Comparison of ENCODE assay signal across 8 cellular contexts in genomic region chr5:30040483-30041116, GRCh38.
DNase-seq lines count a peak whose midpoint lies in the region; ATAC-seq and TF ChIP-seq lines count a peak whose summit lies in the region.

No MANE protein-coding gene starts in this region.

- TF ChIP-seq CTCF in GM12874 (IDR thresholded peaks at IDR 0.05; ENCODE audit: insufficient read depth, low read depth, low read length) (peak; percentile 63; the same call in 1 of the 2 replicates), OCI-LY3 (IDR thresholded peaks at IDR 0.05; ENCODE audit: low read depth, low read length) (peak; percentile 75), dorsolateral prefrontal cortex (IDR thresholded peaks at IDR 0.05 in 54 of 56, conservative IDR thresholded peaks at IDR 0.05 in 2 of 56; ENCODE audit: low read depth in 1 of 56, partially characterized antibody in 56 of 56) (peak; percentile 56 to 88 (median 72))

- no peak overlapping the region for H2BK120ac ChIP-seq in neuronal stem cell (ENCODE audit: low read depth, low read length)

- H3K27me3 ChIP-seq in Karpas-422 (ENCODE audit: low read length) (no peaks in the 10 kb centered on the region), OCI-LY3 (ENCODE audit: low read depth, low read length) (no peaks in the 10 kb centered on the region), dorsolateral prefrontal cortex (no peaks in the 10 kb centered on the region), neuronal stem cell (ENCODE audit: control insufficient read depth in 3 of 3, insufficient read depth in 3 of 3, low read depth in 1 of 3, low read length in 3 of 3) (no peaks in the 10 kb centered on the region), aorta (ENCODE audit: control insufficient read depth in 1 of 2, insufficient read depth in 2 of 2, low read length in 1 of 2) (no peaks in the 10 kb centered on the region)

- no peak overlapping the region for H3K14ac ChIP-seq in neuronal stem cell (ENCODE audit: low read length)

- H2BK15ac ChIP-seq in neuronal stem cell (ENCODE audit: low read length) = no peak overlapping the region

- no peak overlapping the region for H3K4me3 ChIP-seq in Karpas-422 (ENCODE audit: low read length)
- H3K4me3 ChIP-seq in OCI-LY3 (ENCODE audit: low read length) = peak overlapping the region; percentile 71
- H3K4me3 ChIP-seq in dorsolateral prefrontal cortex = no peak overlapping the region
- H3K4me3 ChIP-seq in neuronal stem cell (ENCODE audit: low read length in 2 of 2) = no peak overlapping the region
- no peak overlapping the region for H3K4me3 ChIP-seq in aorta (ENCODE audit: low read length in 2 of 2)

- no peak overlapping the region for H3K18ac ChIP-seq in neuronal stem cell (ENCODE audit: low read length)

- no peak overlapping the region for H3K4me2 ChIP-seq in Karpas-422 (ENCODE audit: low read depth, low read length, poor library complexity, severe bottlenecking)
- H3K4me2 ChIP-seq in OCI-LY3 (ENCODE audit: low read length) = peak overlapping the region; percentile 78
- H3K4me2 ChIP-seq in neuronal stem cell (ENCODE audit: insufficient read depth, low read length, poor library complexity, severe bottlenecking) = no peak overlapping the region

- H2AFZ ChIP-seq in Karpas-422 (ENCODE audit: low read length) (no peak overlapping the region), OCI-LY3 (ENCODE audit: low read depth, low read length) (peak overlapping the region; percentile 62; the same call in 1 of the 2 replicates), neuronal stem cell (ENCODE audit: low read length) (peak overlapping the region; percentile 75)

- no peaks in the 10 kb centered on the region for H3K79me1 ChIP-seq in neuronal stem cell (ENCODE audit: low read depth, low read length)

- no peaks in the 10 kb centered on the region for H3K9me3 ChIP-seq in Karpas-422 (ENCODE audit: low read length)
- H3K9me3 ChIP-seq in OCI-LY3 (ENCODE audit: insufficient read depth, low read length) = no peaks in the 10 kb centered on the region
- peaks cover 0 to 1% of the 10 kb centered on the region in 2 donors for H3K9me3 ChIP-seq in neuronal stem cell (replicated peaks in 1 of 2; ENCODE audit: control insufficient read depth in 2 of 2, insufficient read depth in 1 of 2, low read depth in 1 of 2, low read length in 2 of 2)
- no peaks in the 10 kb centered on the region for H3K9me3 ChIP-seq in aorta (ENCODE audit: control insufficient read depth, low read length)

- ATAC-seq in HG02678 (IDR thresholded peaks at IDR 0.05; ENCODE audit: unreplicated experiment) = no peak
- no peak for ATAC-seq in aorta (ENCODE audit: low FRiP score)

- H2BK12ac ChIP-seq in neuronal stem cell (ENCODE audit: low read length) = no peak overlapping the region

- no peak overlapping the region for H3K4ac ChIP-seq in neuronal stem cell (ENCODE audit: low read length)

- H3K36me3 ChIP-seq in Karpas-422 (ENCODE audit: insufficient read depth, low read length) = no peaks in the 10 kb centered on the region
- H3K36me3 ChIP-seq in OCI-LY3 (replicated peaks; ENCODE audit: low read depth, low read length) = no peaks in the 10 kb centered on the region
- H3K36me3 ChIP-seq in neuronal stem cell (replicated peaks in 1 of 2; ENCODE audit: control insufficient read depth in 2 of 2, insufficient read depth in 2 of 2, low read length in 2 of 2) = no peaks in the 10 kb centered on the region
- no peaks in the 10 kb centered on the region for H3K36me3 ChIP-seq in aorta (ENCODE audit: control insufficient read depth in 1 of 2, insufficient read depth in 2 of 2, low read length in 1 of 2)

- no peaks in the 10 kb centered on the region for H3K79me2 ChIP-seq in Karpas-422 (ENCODE audit: low read length)
- H3K79me2 ChIP-seq in OCI-LY3 (ENCODE audit: low read length) = no peaks in the 10 kb centered on the region

- H2AK5ac ChIP-seq in neuronal stem cell (ENCODE audit: low read depth, low read length) = no peak overlapping the region

- H3K9ac ChIP-seq in Karpas-422 (ENCODE audit: low read length) (no peak overlapping the region), OCI-LY3 (ENCODE audit: low read length) (no peak overlapping the region), neuronal stem cell (ENCODE audit: low read depth, low read length, poor library complexity) (no peak overlapping the region)

- no CpG with 5 or more reads among the region's 6 CpGs for WGBS in neuronal stem cell (ENCODE audit: extremely low coverage in 2 of 2, insufficient read length in 2 of 2, insufficient replicate concordance in 1 of 2), 2 donors
- WGBS in aorta, 2 donors = 22% methylated on average over 6 of the region's 6 CpGs

- intact Hi-C loops in dorsolateral prefrontal cortex (cut with DNase I) = loop anchor here in 1 of 2 donors (5.0 kb wide), 1 partner anchor 1232 kb away; no protein-coding TSS in a partner anchor
- intact Hi-C loops in aorta (cut with DNase I) = no loop called here

- H4K20me1 ChIP-seq in Karpas-422 (ENCODE audit: insufficient read depth, low read depth, low read length) (no peaks in the 10 kb centered on the region), OCI-LY3 (ENCODE audit: insufficient read depth, low read length) (no peaks in the 10 kb centered on the region)

- H3K27ac ChIP-seq in Karpas-422 (ENCODE audit: low read length) = no peak overlapping the region
- H3K27ac ChIP-seq in OCI-LY3 (ENCODE audit: low read length) = no peak overlapping the region
- no peak overlapping the region for H3K27ac ChIP-seq in dorsolateral prefrontal cortex
- H3K27ac ChIP-seq in neuronal stem cell (replicated peaks; ENCODE audit: low read length) = no peak overlapping the region
- no peak overlapping the region for H3K27ac ChIP-seq in aorta (ENCODE audit: low read depth in 1 of 2, low read length in 2 of 2)

- DNase-seq in A172 (ENCODE audit: low spot score) (peak; percentile 64), Karpas-422 (peak; percentile 85), dorsolateral prefrontal cortex (peak in 4 of 10 donors; percentile 9 to 62 (median 37)), neuronal stem cell (ENCODE audit: low spot score) (peak; percentile 74), aorta (no peak)

- H2BK5ac ChIP-seq in neuronal stem cell (ENCODE audit: low read length) = no peak overlapping the region

- no peak overlapping the region for H4K91ac ChIP-seq in neuronal stem cell (ENCODE audit: low read depth, low read length, poor library complexity)

- H3K4me1 ChIP-seq in Karpas-422 (ENCODE audit: low read length) (no peaks in the 10 kb centered on the region), OCI-LY3 (ENCODE audit: low read length) (no peaks in the 10 kb centered on the region), neuronal stem cell (ENCODE audit: control insufficient read depth in 2 of 2, insufficient read depth in 1 of 2, low read depth in 1 of 2, low read length in 2 of 2) (no peaks in the 10 kb centered on the region), aorta (ENCODE audit: control insufficient read depth in 1 of 2, insufficient read depth in 2 of 2, low read length in 2 of 2) (no peaks in the 10 kb centered on the region)

- H3K9me2 ChIP-seq in Karpas-422 (replicated peaks; ENCODE audit: insufficient read depth, low read length) = no peaks in the 10 kb centered on the region

- H4K8ac ChIP-seq in neuronal stem cell (ENCODE audit: low read depth, low read length) = no peak overlapping the region

- no peak overlapping the region for H3K23ac ChIP-seq in neuronal stem cell (ENCODE audit: low read depth, low read length, poor library complexity)

Comparison
In these comparisons a context has a peak if more than half of its experiments do, and no peak if none do; other contexts are left out.
1. DNase-seq: peak in A172 (single experiment), Karpas-422 (single experiment) and neuronal stem cell (single experiment); none in aorta (0 of 2).
2. Peak in every context shown above with its lines, with median percentiles within 50 percentile points of each other: CTCF ChIP-seq.